In the genomic region with DNA sequence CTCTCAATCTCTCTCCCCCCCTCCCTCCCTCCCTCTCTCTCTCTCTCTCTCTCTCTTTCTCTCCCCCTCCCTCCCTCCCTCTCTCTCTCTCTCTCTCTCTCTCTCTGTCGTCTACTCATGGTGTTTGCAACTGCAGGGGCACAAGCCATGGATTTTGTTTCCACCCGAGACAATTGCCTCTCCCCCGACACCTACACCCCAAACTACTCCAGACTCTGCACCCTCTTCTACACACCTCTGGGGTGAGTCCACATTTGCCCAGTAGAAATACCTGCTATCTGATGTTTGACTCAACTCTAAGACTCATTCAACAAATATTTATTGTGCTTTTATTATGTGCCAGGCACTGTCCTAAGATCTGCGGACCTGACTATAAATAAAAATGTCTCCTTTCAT, we compare ENCODE assay signal across 12 cellular contexts.
A peak's percentile ranks its signal among the peaks of the same experiment; 100 is the strongest.
DNase-seq lines count a peak whose midpoint lies in the region; ATAC-seq, FAIRE-seq and TF ChIP-seq lines count a peak whose summit lies in the region.
"Had no signal": no experiment of that assay in that cellular context is flagged by ENCODE, and none has a peak within 500 bp of the region (broad histone marks: within the 10 kb centered on the region; RNA-seq: fewer than 3 reads in every experiment).

No MANE protein-coding gene starts in this region.

- no peak overlapping the region for H2BK120ac ChIP-seq in IMR-90 (ENCODE audit: low read depth, low read length)

- H3K36me3 Mint-ChIP-seq in memory B cell: peaks cover 2% of the 10 kb centered on the region

- no peak overlapping the region for H3K4me3 Mint-ChIP-seq in memory B cell
- H3K4me3 Mint-ChIP-seq: activated CD8-positive, alpha-beta T cell treated with anti-CD3 and anti-CD28 coated beads, Interleukin-2, amount 10 ng/mL, durations not matched to agents 7 days and 5 days had no signal

- dilution Hi-C loops in IMR-90 (cut with HindIII; ENCODE audit: low sequenced_read_pairs, unreplicated experiment): no loop called here
- dilution Hi-C loops in mammary epithelial cell (cut with HindIII; ENCODE audit: low sequenced_read_pairs): loop anchor here (5.0 kb wide), 2 partner anchors 80 to 140 kb away; no protein-coding TSS in a partner anchor

- H4K8ac ChIP-seq in IMR-90 (ENCODE audit: low read depth in 2 of 2, low read length in 2 of 2): no peak overlapping the region

- H2AFZ ChIP-seq in IMR-90 (replicated peaks; ENCODE audit: low read length, poor library complexity): no peak overlapping the region
- H2AFZ ChIP-seq in mammary epithelial cell (ENCODE audit: low read depth, low read length): no peak overlapping the region

- H3K4me1 ChIP-seq in A549: peaks cover 13% of the 10 kb centered on the region
- H3K4me1 ChIP-seq in IMR-90 (ENCODE audit: control insufficient read depth, insufficient read depth, low read length): peaks cover 2% of the 10 kb centered on the region; the same call in 1 of the 2 replicates
- H3K4me1 ChIP-seq in mammary epithelial cell (ENCODE audit: insufficient read depth, low read length): peaks cover 18% of the 10 kb centered on the region

- no peak overlapping the region for H3K4me3 ChIP-seq in A549
- no peak overlapping the region for H3K4me3 ChIP-seq in IMR-90 (ENCODE audit: insufficient read depth, low read depth, low read length)
- H3K4me3 ChIP-seq in mammary epithelial cell (replicated peaks in 1 of 3; ENCODE audit: insufficient read depth in 1 of 3, low read depth in 2 of 3, low read length in 3 of 3): no peak overlapping the region

- no peak overlapping the region for H2AK5ac ChIP-seq in IMR-90 (ENCODE audit: low read depth, low read length)

- TF ChIP-seq RAD21 in A549 (conservative IDR thresholded peaks at IDR 0.05 in 1 of 2, IDR thresholded peaks at IDR 0.05 in 1 of 2) (peak in 1 of 2 experiments; percentile 66; a peak in 2 of 5 replicates), IMR-90 (IDR thresholded peaks at IDR 0.05; ENCODE audit: low read length) (no peak)

- H2BK5ac ChIP-seq in IMR-90 (ENCODE audit: low read depth, low read length, poor library complexity, severe bottlenecking): no peak overlapping the region

- no peak for TF ChIP-seq EP300 in A549 (IDR thresholded peaks at IDR 0.05)

- H3K4me2 ChIP-seq in A549 (peak overlapping the region; percentile 35), IMR-90 (ENCODE audit: low read depth, low read length) (peak overlapping the region; percentile 46; the same call in 1 of the 2 replicates), mammary epithelial cell (ENCODE audit: insufficient read depth, low read depth, low read length) (no peak overlapping the region)

- H3K23ac ChIP-seq in IMR-90 (ENCODE audit: low read depth, low read length): no peak overlapping the region

- BruUV-seq in IMR-90 (replicated peaks; lab: Mats Ljungman, UMichigan) (no TSS peak), mammary epithelial cell (replicated peaks; lab: Mats Ljungman, UMichigan) (no TSS peak)

- no peaks in the 10 kb centered on the region for H3K9me1 ChIP-seq in IMR-90 (ENCODE audit: insufficient read depth, low read length)

- in situ Hi-C loops in IMR-90 (cut with MboI; ENCODE audit: low sequenced_read_pairs): loop anchor here (5.0 kb wide), 2 partner anchors 410 to 495 kb away; no protein-coding TSS in a partner anchor
- in situ Hi-C loops in mammary epithelial cell (cut with MboI; ENCODE audit: low sequenced_read_pairs in 2 of 2): loop anchor here (5.0 kb wide), 3 partner anchors 425 to 495 kb away; no protein-coding TSS in a partner anchor

- H3K79me1 ChIP-seq in IMR-90 (ENCODE audit: low read depth in 1 of 2, low read length in 2 of 2): no peaks in the 10 kb centered on the region

- no peak overlapping the region for H3K18ac ChIP-seq in IMR-90 (ENCODE audit: low read depth, low read length)

- no peak; the same call in 1 of the 3 replicates for TF ChIP-seq CTCF in A549 (IDR thresholded peaks at IDR 0.05)
- TF ChIP-seq CTCF in IMR-90 (conservative IDR thresholded peaks at IDR 0.05; ENCODE audit: low read depth, low read length): no peak
- TF ChIP-seq CTCF in mammary epithelial cell (conservative IDR thresholded peaks at IDR 0.05 in 1 of 2, IDR thresholded peaks at IDR 0.05 in 1 of 2; ENCODE audit: extremely low read depth in 1 of 2, insufficient read depth in 1 of 2, low read depth in 1 of 2, low read length in 2 of 2): no peak
- TF ChIP-seq CTCF in GM20000 (IDR thresholded peaks at IDR 0.05; ENCODE audit: extremely low read depth, missing control alignments): no peak

- peaks cover 14% of the 10 kb centered on the region for H3K4me1 Mint-ChIP-seq in memory B cell

- H3K36me3 ChIP-seq in IMR-90 (ENCODE audit: control insufficient read depth, insufficient read depth, low read length): no peaks in the 10 kb centered on the region
- no peaks in the 10 kb centered on the region for H3K36me3 ChIP-seq in mammary epithelial cell (ENCODE audit: insufficient read depth, low read length)

- H3K27ac ChIP-seq in A549: no peak overlapping the region; a peak in 1 of 6 replicates
- no peak overlapping the region for H3K27ac ChIP-seq in IMR-90 (ENCODE audit: insufficient read depth, low read length)
- H3K27ac ChIP-seq in mammary epithelial cell (ENCODE audit: insufficient read depth, low read depth, low read length): no peak overlapping the region

- no peaks in the 10 kb centered on the region for H3K9me3 Mint-ChIP-seq in memory B cell

- peaks cover 2% of the 10 kb centered on the region for H3K27me3 Mint-ChIP-seq in memory B cell

- ATAC-seq in A549: peak in 1 of 2 experiments; percentile 6; a peak in 1 of 6 replicates
- no peak; the same call in 1 of the 2 replicates for ATAC-seq in IMR-90 (ENCODE audit: low read depth)
- ATAC-seq in memory B cell (ENCODE audit: low read depth): peak; percentile 12
- ATAC-seq: activated CD8-positive, alpha-beta T cell treated with anti-CD3 and anti-CD28 coated beads, Interleukin-2, amount 10 ng/mL, durations not matched to agents 7 days and 5 days had no signal

- no peaks in the 10 kb centered on the region for H3K9me3 ChIP-seq in A549
- H3K9me3 ChIP-seq in IMR-90 (ENCODE audit: control insufficient read depth, insufficient read depth, low read length): no peaks in the 10 kb centered on the region
- no peaks in the 10 kb centered on the region for H3K9me3 ChIP-seq in mammary epithelial cell (replicated peaks; ENCODE audit: insufficient read depth, low read length)

- CTCF ChIA-PET in A549 (lab: Yijun Ruan, JAX) (interaction anchor here (0.6 to 10.3 kb wide), 17 partner anchors 9 to 503 kb away, joined by 3 to 127 read pairs (median 4); no protein-coding TSS in a partner anchor), IMR-90 (lab: Yijun Ruan, JAX) (no interaction called here), mammary epithelial cell (lab: Charles Lee; ENCODE audit: low non-redundant PET) (no interaction called here)

- peaks cover 8% of the 10 kb centered on the region; the same call in 1 of the 2 replicates for H3K27me3 ChIP-seq in IMR-90 (ENCODE audit: control insufficient read depth, insufficient read depth, low read length)
- no peaks in the 10 kb centered on the region for H3K27me3 ChIP-seq in mammary epithelial cell (ENCODE audit: insufficient read depth, low read length)

- DNase-seq in A549 (ENCODE audit: low read depth in 1 of 2, low spot score in 1 of 2) (no peak), IMR-90 (peak; percentile 7), mammary epithelial cell (peak; percentile 65), memory B cell (ENCODE audit: low spot score in 2 of 2) (no peak), NCI-H345 (lab: John Stamatoyannopoulos, UW) (no peak), GM20000 (ENCODE audit: low spot score) (no peak), NCI-H2227 treated with DMSO at 0.1 percent for 48 hours (lab: John Stamatoyannopoulos, UW) (no peak), Kasumi-1 (lab: John Stamatoyannopoulos, UW) (no peak)
- DNase-seq: activated CD8-positive, alpha-beta T cell treated with anti-CD3 and anti-CD28 coated beads, Interleukin-2, amount 10 ng/mL, durations not matched to agents 7 days and 5 days; activated gamma-delta T cell treated with Interleukin-2 at 50 U/mL for 16 hours; islet precursor cell had no signal

- no peak overlapping the region for H2BK15ac ChIP-seq in IMR-90 (ENCODE audit: low read depth, low read length)

- intact Hi-C loops in IMR-90 (cut with micrococcal nuclease): loop anchor here (1.0 kb wide), 3 partner anchors 216 to 494 kb away; a partner anchor contains a TSS
- intact Hi-C loops in mammary epithelial cell (cut with micrococcal nuclease): loop anchor here (2.0 to 5.0 kb wide), 2 partner anchors 265 to 362 kb away; no protein-coding TSS in a partner anchor

- H3K79me2 ChIP-seq in mammary epithelial cell (ENCODE audit: insufficient read depth, low read length): no peaks in the 10 kb centered on the region

- H4K91ac ChIP-seq in IMR-90 (ENCODE audit: insufficient read depth, low read depth, low read length): no peak overlapping the region

- FAIRE-seq in A549 (lab: Jason Lieb, UNC): no peak
- FAIRE-seq: colon had no signal

- H3K4ac ChIP-seq in IMR-90 (ENCODE audit: low read depth, low read length): no peak overlapping the region

- H4K5ac ChIP-seq in IMR-90 (ENCODE audit: low read depth, low read length): no peak overlapping the region

- no peak overlapping the region for H3K9ac ChIP-seq in IMR-90 (ENCODE audit: low read depth, low read length)
- no peak overlapping the region for H3K9ac ChIP-seq in mammary epithelial cell (ENCODE audit: insufficient read depth, low read length)

- no peak overlapping the region for H3K56ac ChIP-seq in IMR-90 (ENCODE audit: extremely low read depth, insufficient read depth, low read length)

- H2AK9ac ChIP-seq in IMR-90 (replicated peaks; ENCODE audit: low read depth, low read length, poor library complexity): no peak overlapping the region

- WGBS in A549 (ENCODE audit: missing lambda C conversion rate): 56% methylated on average over 4 of the region's 4 CpGs
- no CpG with 5 or more reads among the region's 4 CpGs for WGBS in IMR-90 (ENCODE audit: extremely low coverage in 2 of 2, insufficient read length in 1 of 2), 2 experiments
- 30% methylated on average over 4 of the region's 4 CpGs for WGBS in mammary epithelial cell (ENCODE audit: low coverage, missing lambda C conversion rate)

- TF ChIP-seq POLR2A in A549 (IDR thresholded peaks at IDR 0.05; ENCODE audit: low read length): no peak
- TF ChIP-seq POLR2A in IMR-90 (IDR thresholded peaks at IDR 0.05; ENCODE audit: low read depth, low read length): no peak

- H4K20me1 ChIP-seq in IMR-90 (ENCODE audit: insufficient read depth, low read length): no peaks in the 10 kb centered on the region
- H4K20me1 ChIP-seq in mammary epithelial cell (ENCODE audit: insufficient read depth, low read length): no peaks in the 10 kb centered on the region

- H2BK20ac ChIP-seq in IMR-90 (ENCODE audit: low read depth, low read length): no peak overlapping the region

- no peak overlapping the region for H3K14ac ChIP-seq in IMR-90 (replicated peaks; ENCODE audit: low read depth, low read length)

- H3K27ac Mint-ChIP-seq in memory B cell: peak overlapping the region; percentile 77
- H3K27ac Mint-ChIP-seq: activated CD8-positive, alpha-beta T cell treated with anti-CD3 and anti-CD28 coated beads, Interleukin-2, amount 10 ng/mL, durations not matched to agents 7 days and 5 days had no signal

- POLR2A ChIA-PET in A549 (lab: Yijun Ruan, JAX): no interaction called here
- POLR2A ChIA-PET in IMR-90 (lab: Charles Lee; ENCODE audit: unreplicated experiment): no interaction called here

TF ChIP-seq in IMR-90, 13 proteins besides CTCF, POLR2A, EP300 and RAD21 (continues in another document):
- TF ChIP-seq MAFK (IDR thresholded peaks at IDR 0.05; ENCODE audit: low read depth, low read length): no peak
- TF ChIP-seq BHLHE40 (IDR thresholded peaks at IDR 0.05; ENCODE audit: low read depth, low read length): no peak

Comparison
In these comparisons a context has a peak if more than half of its experiments do, and no peak if none do; other contexts are left out.
1. DNase-seq: peak in IMR-90 (single experiment) and mammary epithelial cell (single experiment); none in A549 (0 of 2), memory B cell (0 of 2), NCI-H345 (single experiment), GM20000 (single experiment), NCI-H2227 treated with DMSO at 0.1 percent for 48 hours (single experiment) and Kasumi-1 (0 of 2).